In genomic region chr9:33700940-33701339, GRCh38 we compare ENCODE assay signal across 5 cellular contexts.
DNase-seq lines count a peak whose midpoint lies in the region; ATAC-seq and TF ChIP-seq lines count a peak whose summit lies in the region.
"Not testable (repeated sequence)": the region's sequence is repeated elsewhere in the genome, so short reads cannot be mapped to it uniquely, and the experiment has no call there.

No MANE protein-coding gene starts in this region.

- peak; percentile 45 for ATAC-seq in GM18868 (IDR thresholded peaks at IDR 0.05; ENCODE audit: unreplicated experiment)
- ATAC-seq in activated T-cell treated with anti-CD3 and anti-CD28 coated beads, Interleukin-2, amount 50 U/mL, for 72 hours (replicated peaks in 1 of 2), result peak; percentile 15 to 55
- ATAC-seq in stimulated activated effector memory CD8-positive, alpha-beta T cell treated with anti-CD3 and anti-CD28 coated beads, Interleukin-12 subunit alpha, Interleukin-12 subunit beta, amount 100 ng/mL, for 72 hours, result peak; percentile 49
- ATAC-seq in stimulated activated naive CD8-positive, alpha-beta T cell treated with anti-CD3 and anti-CD28 coated beads, Interleukin-15, amount 100 ng/mL, for 72 hours, result peak; percentile 45

- H3K27ac Mint-ChIP-seq in activated T-cell treated with anti-CD3 and anti-CD28 coated beads, Interleukin-2, amount 50 U/mL, for 72 hours; stimulated activated effector memory CD8-positive, alpha-beta T cell treated with anti-CD3 and anti-CD28 coated beads, Interleukin-12 subunit alpha, Interleukin-12 subunit beta, amount 100 ng/mL, for 72 hours: not testable (repeated sequence)
- peak overlapping the region in 1 of 2 donors; percentile 76 for H3K27ac Mint-ChIP-seq in stimulated activated naive CD8-positive, alpha-beta T cell treated with anti-CD3 and anti-CD28 coated beads, Interleukin-15, amount 100 ng/mL, for 72 hours

- peak overlapping the region; percentile 70; the same call in 1 of the 2 replicates for H3K27ac ChIP-seq in VCaP

- H3K9me3 Mint-ChIP-seq in activated T-cell treated with anti-CD3 and anti-CD28 coated beads, Interleukin-2, amount 50 U/mL, for 72 hours; stimulated activated effector memory CD8-positive, alpha-beta T cell treated with anti-CD3 and anti-CD28 coated beads, Interleukin-12 subunit alpha, Interleukin-12 subunit beta, amount 100 ng/mL, for 72 hours; stimulated activated naive CD8-positive, alpha-beta T cell treated with anti-CD3 and anti-CD28 coated beads, Interleukin-15, amount 100 ng/mL, for 72 hours: not testable (repeated sequence)

- H3K27me3 Mint-ChIP-seq in activated T-cell treated with anti-CD3 and anti-CD28 coated beads, Interleukin-2, amount 50 U/mL, for 72 hours (ENCODE audit: low read depth), result not testable (repeated sequence)
- peaks cover 28% of the 10 kb centered on the region for H3K27me3 Mint-ChIP-seq in stimulated activated naive CD8-positive, alpha-beta T cell treated with anti-CD3 and anti-CD28 coated beads, Interleukin-15, amount 100 ng/mL, for 72 hours

- H3K4me3 Mint-ChIP-seq in activated T-cell treated with anti-CD3 and anti-CD28 coated beads, Interleukin-2, amount 50 U/mL, for 72 hours; stimulated activated effector memory CD8-positive, alpha-beta T cell treated with anti-CD3 and anti-CD28 coated beads, Interleukin-12 subunit alpha, Interleukin-12 subunit beta, amount 100 ng/mL, for 72 hours; stimulated activated naive CD8-positive, alpha-beta T cell treated with anti-CD3 and anti-CD28 coated beads, Interleukin-15, amount 100 ng/mL, for 72 hours: not testable (repeated sequence)

- not testable (repeated sequence) for H3K4me1 Mint-ChIP-seq in activated T-cell treated with anti-CD3 and anti-CD28 coated beads, Interleukin-2, amount 50 U/mL, for 72 hours (ENCODE audit: low read depth); stimulated activated effector memory CD8-positive, alpha-beta T cell treated with anti-CD3 and anti-CD28 coated beads, Interleukin-12 subunit alpha, Interleukin-12 subunit beta, amount 100 ng/mL, for 72 hours
- peaks cover 10% of the 10 kb centered on the region for H3K4me1 Mint-ChIP-seq in stimulated activated naive CD8-positive, alpha-beta T cell treated with anti-CD3 and anti-CD28 coated beads, Interleukin-15, amount 100 ng/mL, for 72 hours

- not testable (repeated sequence) for TF ChIP-seq CTCF in VCaP (conservative IDR thresholded peaks at IDR 0.05)

- DNase-seq in activated T-cell treated with anti-CD3 and anti-CD28 coated beads, Interleukin-2, amount 50 U/mL, for 72 hours; stimulated activated effector memory CD8-positive, alpha-beta T cell treated with anti-CD3 and anti-CD28 coated beads, Interleukin-12 subunit alpha, Interleukin-12 subunit beta, amount 100 ng/mL, for 72 hours (ENCODE audit: low spot score in 2 of 2); stimulated activated naive CD8-positive, alpha-beta T cell treated with anti-CD3 and anti-CD28 coated beads, Interleukin-15, amount 100 ng/mL, for 72 hours: not testable (repeated sequence)

- not testable (repeated sequence) for H3K36me3 Mint-ChIP-seq in activated T-cell treated with anti-CD3 and anti-CD28 coated beads, Interleukin-2, amount 50 U/mL, for 72 hours (ENCODE audit: insufficient read depth in 2 of 2); stimulated activated effector memory CD8-positive, alpha-beta T cell treated with anti-CD3 and anti-CD28 coated beads, Interleukin-12 subunit alpha, Interleukin-12 subunit beta, amount 100 ng/mL, for 72 hours
